ENCODE assay signal across 8 cellular contexts in genomic region chr1:150922519-150922975, GRCh38. TPM values are rescaled to one million over a fixed set of nuclear protein-coding genes. Genes with fewer than 3 reads are reported as not detected.
A peak's percentile ranks its signal among the peaks of the same experiment; 100 is the strongest.
DNase-seq lines count a peak whose midpoint lies in the region; ATAC-seq and TF ChIP-seq lines count a peak whose summit lies in the region.

No MANE protein-coding gene starts in this region.

- no peaks in the 10 kb centered on the region for H3K36me3 Mint-ChIP-seq in CD14-positive monocyte
- peaks cover 3% of the 10 kb centered on the region for H3K36me3 Mint-ChIP-seq in natural killer cell treated with Interleukin-12 subunit alpha and Interleukin-12 subunit beta and Interleukin-15 and Interleukin-18, amount 100 ng/mL, for 72 hours

- H3K4me3 Mint-ChIP-seq in CD14-positive monocyte = no peak overlapping the region
- H3K4me3 Mint-ChIP-seq in natural killer cell treated with Interleukin-12 subunit alpha and Interleukin-12 subunit beta and Interleukin-15 and Interleukin-18, amount 100 ng/mL, for 72 hours = no peak overlapping the region

- peaks cover 18% of the 10 kb centered on the region for H3K4me1 Mint-ChIP-seq in CD14-positive monocyte
- peaks cover 19% of the 10 kb centered on the region in 2 donors for H3K4me1 Mint-ChIP-seq in natural killer cell treated with Interleukin-12 subunit alpha and Interleukin-12 subunit beta and Interleukin-15 and Interleukin-18, amount 100 ng/mL, for 72 hours (ENCODE audit: low read depth in 2 of 2)

- DNase-seq in CD14-positive monocyte (ENCODE audit: low spot score) = peak; percentile 56
- DNase-seq in activated CD8-positive, alpha-beta memory T cell treated with anti-CD3 and anti-CD28 coated beads, Interleukin-2, amount 50 U/mL, for 4 hours = peak; percentile 81
- peak; percentile 76 for DNase-seq in epithelial cell of proximal tubule (ENCODE audit: low read depth)
- peak; percentile 80 for DNase-seq in natural killer cell treated with Interleukin-12 subunit alpha and Interleukin-12 subunit beta and Interleukin-15 and Interleukin-18, amount 100 ng/mL, for 72 hours (ENCODE audit: low spot score)
- peak; percentile 17 to 74 (median 62) for DNase-seq in stimulated activated naive CD4-positive, alpha-beta T cell (lab: John Stamatoyannopoulos, UW)

- no peaks in the 10 kb centered on the region for H3K9me3 ChIP-seq in OCI-LY3 (ENCODE audit: insufficient read depth, low read length)

- peaks cover 1 to 4% (median 2%) of the 10 kb centered on the region in 3 donors for H3K27me3 Mint-ChIP-seq in CD14-positive monocyte (ENCODE audit: low read depth in 3 of 3)
- H3K27me3 Mint-ChIP-seq in natural killer cell treated with Interleukin-12 subunit alpha and Interleukin-12 subunit beta and Interleukin-15 and Interleukin-18, amount 100 ng/mL, for 72 hours = no peaks in the 10 kb centered on the region

- H3K27ac Mint-ChIP-seq in CD14-positive monocyte = peak overlapping the region in 2 of 7 donors; percentile 31 to 42
- peak overlapping the region in 1 of 2 donors; percentile 48 for H3K27ac Mint-ChIP-seq in natural killer cell treated with Interleukin-12 subunit alpha and Interleukin-12 subunit beta and Interleukin-15 and Interleukin-18, amount 100 ng/mL, for 72 hours

- TF ChIP-seq EP300 in Ishikawa (IDR thresholded peaks at IDR 0.05; ENCODE audit: borderline replicate concordance) = no peak

- peaks cover 3% of the 10 kb centered on the region for H3K36me3 ChIP-seq in OCI-LY3 (replicated peaks; ENCODE audit: low read depth, low read length)

- peaks cover 20% of the 10 kb centered on the region for H3K4me1 ChIP-seq in OCI-LY3 (ENCODE audit: low read length)

- H3K9ac ChIP-seq in OCI-LY3 (ENCODE audit: low read length) = peak overlapping the region; percentile 41

- intact Hi-C loops in CD14-positive monocyte (cut with micrococcal nuclease) = loop anchor here (2.0 to 10.0 kb wide), 4 partner anchors 45 to 158 kb away; partner anchors contain the start of genes ARNT (in 1 of the 2), CERS2 (in 1 of the 2) and CTSS (in 1 of the 2)

- H3K27ac ChIP-seq in OCI-LY3 (ENCODE audit: low read length) = peak overlapping the region; percentile 76

- peak overlapping the region; percentile 65 for H3K4me2 ChIP-seq in OCI-LY3 (ENCODE audit: low read length)

- ATAC-seq in GM19452 (IDR thresholded peaks at IDR 0.05; ENCODE audit: unreplicated experiment) = peak; percentile 42
- ATAC-seq in natural killer cell treated with Interleukin-12 subunit alpha and Interleukin-12 subunit beta and Interleukin-15 and Interleukin-18, amount 100 ng/mL, for 72 hours = peak; percentile 68 to 81

- H3K79me2 ChIP-seq in OCI-LY3 (ENCODE audit: low read length) = peaks cover 13% of the 10 kb centered on the region

- H3K4me3 ChIP-seq in OCI-LY3 (ENCODE audit: low read length) (peak overlapping the region; percentile 51), epithelial cell of proximal tubule (ENCODE audit: low read depth, low read length) (no peak overlapping the region)

- TF ChIP-seq RAD21 in Ishikawa (IDR thresholded peaks at IDR 0.05; ENCODE audit: low read depth) = peak; percentile 64

- H2AFZ ChIP-seq in OCI-LY3 (ENCODE audit: low read depth, low read length) = peak overlapping the region; percentile 89

- H4K20me1 ChIP-seq in OCI-LY3 (ENCODE audit: insufficient read depth, low read length) = no peaks in the 10 kb centered on the region

- TF ChIP-seq CTCF in CD14-positive monocyte (IDR thresholded peaks at IDR 0.05) (peak; percentile 88), OCI-LY3 (IDR thresholded peaks at IDR 0.05; ENCODE audit: low read depth, low read length) (peak; percentile 92), epithelial cell of proximal tubule (conservative IDR thresholded peaks at IDR 0.05; ENCODE audit: low read depth, low read length) (peak; percentile 88)

- H3K9me3 Mint-ChIP-seq in CD14-positive monocyte = peaks cover 0 to 3% (median 0%) of the 10 kb centered on the region in 7 donors
- no peaks in the 10 kb centered on the region for H3K9me3 Mint-ChIP-seq in natural killer cell treated with Interleukin-12 subunit alpha and Interleukin-12 subunit beta and Interleukin-15 and Interleukin-18, amount 100 ng/mL, for 72 hours

- no peaks in the 10 kb centered on the region for H3K27me3 ChIP-seq in OCI-LY3 (ENCODE audit: low read depth, low read length)

TF ChIP-seq in Ishikawa, 13 proteins besides CTCF, POLR2A, EP300 and RAD21:
- TF ChIP-seq TAF1 (IDR thresholded peaks at IDR 0.05; ENCODE audit: low read depth) (no peak), TCF12 (IDR thresholded peaks at IDR 0.05; ENCODE audit: low read depth) (no peak), CREB1 (IDR thresholded peaks at IDR 0.05; ENCODE audit: low read depth) (no peak), FOXM1 (IDR thresholded peaks at IDR 0.05; ENCODE audit: borderline replicate concordance, low read depth) (no peak), CEBPB (IDR thresholded peaks at IDR 0.05) (no peak), YY1 (IDR thresholded peaks at IDR 0.05; ENCODE audit: low read depth) (no peak), REST (IDR thresholded peaks at IDR 0.05; ENCODE audit: low read depth) (no peak)

RNA-seq across cellular contexts. Expression of gene SETDB1, which starts 3.6 kb away (rescaled TPM):
- 10 to 100 TPM; 13.9 to 15.5 TPM for polyA plus RNA-seq in CD14-positive monocyte
- total RNA-seq in epithelial cell of proximal tubule = 20.6 and 26.4 TPM in 2 replicates
- total RNA-seq in natural killer cell treated with Interleukin-12 subunit alpha and Interleukin-12 subunit beta and Interleukin-15 and Interleukin-18, amount 100 ng/mL, for 72 hours = 10 to 100 TPM; 57.8 to 73.6 TPM

RNA-seq across cellular contexts. Expression of gene CTXND2, which starts 35.6 kb away (rescaled TPM):
- polyA plus RNA-seq in CD14-positive monocyte = not detected
- not detected in 2 replicates for total RNA-seq in epithelial cell of proximal tubule
- total RNA-seq in natural killer cell treated with Interleukin-12 subunit alpha and Interleukin-12 subunit beta and Interleukin-15 and Interleukin-18, amount 100 ng/mL, for 72 hours = not detected

RNA-seq across cellular contexts. Expression of gene ARNT, which starts 46.1 kb away (rescaled TPM):
- 10 to 100 TPM; 25.8 to 38.6 TPM for polyA plus RNA-seq in CD14-positive monocyte
- total RNA-seq in epithelial cell of proximal tubule = 13.9 and 22.2 TPM in 2 replicates
- 10 to 100 TPM; 38.5 to 40.0 TPM for total RNA-seq in natural killer cell treated with Interleukin-12 subunit alpha and Interleukin-12 subunit beta and Interleukin-15 and Interleukin-18, amount 100 ng/mL, for 72 hours

RNA-seq across cellular contexts. Expression of gene CERS2, which starts 52.1 kb away (rescaled TPM):
- 100 to 1,000 TPM; 200 to 224 TPM for polyA plus RNA-seq in CD14-positive monocyte
- 96.1 and 165 TPM in 2 replicates for total RNA-seq in epithelial cell of proximal tubule
- total RNA-seq in natural killer cell treated with Interleukin-12 subunit alpha and Interleukin-12 subunit beta and Interleukin-15 and Interleukin-18, amount 100 ng/mL, for 72 hours = 100 to 1,000 TPM; 170 to 211 TPM

RNA-seq across cellular contexts. Expression of gene ANXA9, which starts 59.5 kb away (rescaled TPM):
- polyA plus RNA-seq in CD14-positive monocyte = 1 to 10 TPM in 1 of 2 donors, under 1 TPM in 1; 0.28 to 1.4 TPM
- total RNA-seq in epithelial cell of proximal tubule = 0.12 and 1.2 TPM in 2 replicates
- not detected for total RNA-seq in natural killer cell treated with Interleukin-12 subunit alpha and Interleukin-12 subunit beta and Interleukin-15 and Interleukin-18, amount 100 ng/mL, for 72 hours
